1 cellular context compared by ENCODE assay signal in genomic region chr17:1598399-1599095, GRCh38.
TF ChIP-seq lines count a peak whose summit lies in the region.

No MANE protein-coding gene starts in this region.

TF ChIP-seq in HepG2, 621 proteins besides CTCF, POLR2A, EP300 and RAD21:
- TF ChIP-seq ATF6 (CRISPR knock-in tag; conservative IDR thresholded peaks at IDR 0.05) = no peak
- TF ChIP-seq ZXDC (CRISPR knock-in tag; IDR thresholded peaks at IDR 0.05) = no peak
- TF ChIP-seq ZBED4 (CRISPR knock-in tag; IDR thresholded peaks at IDR 0.05; ENCODE audit: borderline replicate concordance) = no peak
- no peak for TF ChIP-seq ZFAT (CRISPR knock-in tag; conservative IDR thresholded peaks at IDR 0.05)
- no peak for TF ChIP-seq SIX4 (CRISPR knock-in tag; IDR thresholded peaks at IDR 0.05)
- no peak for TF ChIP-seq RBM39 (IDR thresholded peaks at IDR 0.05; ENCODE audit: low read depth, low read length, poor library complexity, severe bottlenecking)
- TF ChIP-seq NFATC3 (CRISPR knock-in tag; IDR thresholded peaks at IDR 0.05) = 0 out of 2 replicates have a peak, but pooled peaks have one; percentile 57
- TF ChIP-seq ZNF564 (CRISPR knock-in tag; IDR thresholded peaks at IDR 0.05) = no peak
- TF ChIP-seq BCLAF1 (IDR thresholded peaks at IDR 0.05) = no peak
- no peak for TF ChIP-seq MXI1 (IDR thresholded peaks at IDR 0.05; ENCODE audit: borderline replicate concordance, low read depth, low read length)
- no peak for TF ChIP-seq DMAP1 (CRISPR knock-in tag; IDR thresholded peaks at IDR 0.05)
- no peak for TF ChIP-seq PHF21A (CRISPR knock-in tag; IDR thresholded peaks at IDR 0.05)
- 0 out of 2 replicates have a peak, but pooled peaks have one; percentile 0 for TF ChIP-seq KDM3A (CRISPR knock-in tag; IDR thresholded peaks at IDR 0.05; ENCODE audit: low read depth)
- TF ChIP-seq ZNF687 (CRISPR knock-in tag; IDR thresholded peaks at IDR 0.05) = peak; percentile 65; the same call in 1 of the 2 replicates
- no peak for TF ChIP-seq TOE1 (CRISPR knock-in tag; IDR thresholded peaks at IDR 0.05)
- TF ChIP-seq SMAD1 (CRISPR knock-in tag; IDR thresholded peaks at IDR 0.05; ENCODE audit: borderline replicate concordance, low read depth) = peak; percentile 14; the same call in 1 of the 2 replicates
- TF ChIP-seq MEIS1 (CRISPR knock-in tag; IDR thresholded peaks at IDR 0.05; ENCODE audit: borderline replicate concordance) = no peak
- TF ChIP-seq ATF7-NPFF (CRISPR knock-in tag; IDR thresholded peaks at IDR 0.05; ENCODE audit: low read depth) = 0 out of 2 replicates have a peak, but pooled peaks have one; percentile 10
- TF ChIP-seq FOXJ3 (CRISPR knock-in tag; IDR thresholded peaks at IDR 0.05; ENCODE audit: borderline replicate concordance) = no peak
- 0 out of 2 replicates have a peak, but pooled peaks have one; percentile 35 for TF ChIP-seq ZNF704 (CRISPR knock-in tag; IDR thresholded peaks at IDR 0.05; ENCODE audit: borderline replicate concordance)
- no peak for TF ChIP-seq FOXC1 (CRISPR knock-in tag; IDR thresholded peaks at IDR 0.05; ENCODE audit: borderline replicate concordance)
- TF ChIP-seq ZNF891 (CRISPR knock-in tag; IDR thresholded peaks at IDR 0.05) = no peak
- 0 out of 2 replicates have a peak, but pooled peaks have one; percentile 5 for TF ChIP-seq HMGXB3 (CRISPR knock-in tag; IDR thresholded peaks at IDR 0.05; ENCODE audit: borderline replicate concordance)
- no peak for TF ChIP-seq ZNF264 (CRISPR knock-in tag; IDR thresholded peaks at IDR 0.05)
- no peak for TF ChIP-seq ZNF672 (CRISPR knock-in tag; IDR thresholded peaks at IDR 0.05)
- no peak for TF ChIP-seq CCAR2 (optimal IDR thresholded peaks at IDR 0.05; ENCODE audit: low read depth, low read length)
- 0 out of 2 replicates have a peak, but pooled peaks have one; percentile 3 for TF ChIP-seq ZNF276 (CRISPR knock-in tag; IDR thresholded peaks at IDR 0.05; ENCODE audit: low read depth)
- TF ChIP-seq ZNF780A (CRISPR knock-in tag; IDR thresholded peaks at IDR 0.05) = no peak
